8 cellular contexts compared by ENCODE assay signal in the genomic region with DNA sequence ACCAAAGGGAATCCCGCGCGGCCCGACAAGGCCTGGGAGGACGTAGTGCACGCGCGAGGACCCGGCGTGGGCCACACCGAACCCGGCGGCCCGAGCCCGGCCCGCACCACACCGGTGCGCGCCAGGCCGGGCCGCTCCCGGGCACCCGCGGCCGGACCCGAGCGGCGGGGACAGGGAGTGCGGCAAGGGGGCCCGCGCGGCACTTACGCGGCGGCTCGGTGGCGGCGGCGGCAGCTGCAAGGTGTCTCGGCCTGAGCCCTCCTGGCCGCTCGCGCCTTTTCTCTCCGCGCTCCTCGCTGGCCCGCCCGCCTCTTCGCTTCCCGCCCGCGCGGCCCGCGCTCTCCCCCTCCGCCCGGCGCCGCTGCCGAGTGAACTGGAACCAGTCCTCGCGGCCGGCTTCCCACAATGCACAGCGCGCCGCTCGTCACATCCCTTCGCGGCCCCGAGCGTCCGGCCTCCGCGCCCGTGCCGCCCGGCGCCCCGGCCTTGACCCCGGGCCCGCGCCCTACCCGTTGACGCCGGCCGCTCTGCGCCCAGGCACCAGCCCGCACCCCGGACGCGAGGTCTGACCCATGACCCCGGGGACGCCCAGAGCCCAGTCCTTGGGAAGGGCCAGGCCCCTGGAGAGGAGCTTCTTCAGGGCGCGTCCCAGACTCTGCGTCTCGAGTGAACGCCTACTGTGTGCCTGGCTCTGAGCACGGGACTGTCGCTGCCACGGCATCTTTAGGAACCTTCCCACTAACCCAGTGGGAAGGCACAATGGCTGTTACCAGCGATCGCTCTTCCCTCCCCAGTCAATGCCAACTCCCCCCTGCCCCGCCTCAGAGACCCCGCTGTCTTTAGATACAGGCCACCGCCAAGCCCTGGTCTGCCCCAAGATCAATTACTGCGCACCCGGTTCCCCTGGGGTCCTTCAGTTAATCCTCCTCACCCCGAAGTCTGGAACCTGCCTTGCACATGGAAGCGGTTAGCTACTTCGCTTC. TPM values are rescaled to one million over a fixed set of nuclear protein-coding genes. Genes with fewer than 3 reads are reported as not detected.
DNase-seq lines count a peak whose midpoint lies in the region; ATAC-seq, FAIRE-seq and TF ChIP-seq lines count a peak whose summit lies in the region.

Gene MACROH2A1, minus strand, starts transcription at position 377 of the 983 bp plus-strand sequence. CDS start 10,138 bp downstream, outside the sequence.

- ATAC-seq in activated naive CD8-positive, alpha-beta T cell treated with anti-CD3 and anti-CD28 coated beads, Interleukin-2, amount 50 U/mL, for 24 hours = peak; percentile 88

- peaks cover 39% of the 10 kb centered on the region for H3K4me1 ChIP-seq in MM.1S (ENCODE audit: low read length)

- H4K20me1 ChIP-seq in MM.1S (ENCODE audit: insufficient read depth, low read length) = peaks cover 38% of the 10 kb centered on the region

- peak within 1 kb of the TSS; percentile 100 for H2AFZ ChIP-seq in MM.1S (ENCODE audit: low read length)

- H3K4me3 Mint-ChIP-seq in activated naive CD8-positive, alpha-beta T cell treated with anti-CD3 and anti-CD28 coated beads, Interleukin-2, amount 50 U/mL, for 24 hours = peak within 1 kb of the TSS; percentile 88
- H3K4me3 Mint-ChIP-seq in type B pancreatic cell = peak within 1 kb of the TSS; percentile 95

- H3K27ac Mint-ChIP-seq in activated naive CD8-positive, alpha-beta T cell treated with anti-CD3 and anti-CD28 coated beads, Interleukin-2, amount 50 U/mL, for 24 hours = peak within 1 kb of the TSS; percentile 87
- peak within 1 kb of the TSS; percentile 92 for H3K27ac Mint-ChIP-seq in type B pancreatic cell

- H3K9ac ChIP-seq in MM.1S (ENCODE audit: low read length) = peak within 1 kb of the TSS; percentile 99

- H3K27me3 ChIP-seq in MM.1S (replicated peaks; ENCODE audit: insufficient read depth, low read length) = no peaks in the 10 kb centered on the region

- intact Hi-C loops in cardiac septum (cut with DNase I) = loop anchor here (5.0 kb wide), 1 partner anchor 42 kb away; no protein-coding TSS in a partner anchor
- intact Hi-C loops in posterior cingulate gyrus (cut with DNase I) = no loop called here

- DNase-seq in GM03348 (ENCODE audit: low spot score) (peak; percentile 95), H54 (ENCODE audit: insufficient read length, low spot score) (peak; percentile 81), MM.1S (peak; percentile 89), T follicular helper cell (ENCODE audit: low read depth) (peak; percentile 67), cardiac septum (ENCODE audit: low spot score) (peak; percentile 97), posterior cingulate gyrus (peak; percentile 81 to 98 (median 87)), type B pancreatic cell (ENCODE audit: extremely low spot score, unreplicated experiment) (peak; percentile 91)
- DNase-seq in activated naive CD8-positive, alpha-beta T cell treated with anti-CD3 and anti-CD28 coated beads, Interleukin-2, amount 50 U/mL, for 24 hours = peak; percentile 87

- TF ChIP-seq CTCF in MM.1S (IDR thresholded peaks at IDR 0.05; ENCODE audit: low read length) = no peak
- peak; percentile 32 for TF ChIP-seq CTCF in type B pancreatic cell (conservative IDR thresholded peaks at IDR 0.05)

- H3F3A ChIP-seq in MM.1S (ENCODE audit: insufficient read depth, low read length) = peaks cover 13% of the 10 kb centered on the region

- H3K4me3 ChIP-seq in MM.1S (ENCODE audit: low read length) = peak within 1 kb of the TSS; percentile 99

- no peaks in the 10 kb centered on the region for H3K9me2 ChIP-seq in MM.1S (replicated peaks; ENCODE audit: insufficient read depth, low read length)

- H3K36me3 Mint-ChIP-seq in activated naive CD8-positive, alpha-beta T cell treated with anti-CD3 and anti-CD28 coated beads, Interleukin-2, amount 50 U/mL, for 24 hours (ENCODE audit: low read depth) = peaks cover 11% of the 10 kb centered on the region
- H3K36me3 Mint-ChIP-seq in type B pancreatic cell = no peaks in the 10 kb centered on the region

- no peaks in the 10 kb centered on the region for H3K9me3 Mint-ChIP-seq in activated naive CD8-positive, alpha-beta T cell treated with anti-CD3 and anti-CD28 coated beads, Interleukin-2, amount 50 U/mL, for 24 hours
- H3K9me3 Mint-ChIP-seq in type B pancreatic cell = no peaks in the 10 kb centered on the region

- peaks cover 53% of the 10 kb centered on the region for H3K79me2 ChIP-seq in MM.1S (ENCODE audit: low read length)

- FAIRE-seq in H54 (lab: Jason Lieb, UNC) = no peak

- H3K4me1 Mint-ChIP-seq in activated naive CD8-positive, alpha-beta T cell treated with anti-CD3 and anti-CD28 coated beads, Interleukin-2, amount 50 U/mL, for 24 hours = peaks cover 52% of the 10 kb centered on the region
- H3K4me1 Mint-ChIP-seq in type B pancreatic cell (ENCODE audit: unreplicated experiment) = peaks cover 53% of the 10 kb centered on the region

- H3K36me3 ChIP-seq in MM.1S (replicated peaks; ENCODE audit: insufficient read depth, low read length) = no peaks in the 10 kb centered on the region; the same call in 1 of the 2 replicates

- H3K27ac ChIP-seq in MM.1S (ENCODE audit: low read length) = peak within 1 kb of the TSS; percentile 93

- no peaks in the 10 kb centered on the region for H3K27me3 Mint-ChIP-seq in activated naive CD8-positive, alpha-beta T cell treated with anti-CD3 and anti-CD28 coated beads, Interleukin-2, amount 50 U/mL, for 24 hours
- H3K27me3 Mint-ChIP-seq in type B pancreatic cell = peaks cover 7% of the 10 kb centered on the region

- H3K9me3 ChIP-seq in MM.1S (replicated peaks; ENCODE audit: insufficient read depth, low read length) = no peaks in the 10 kb centered on the region

- H3K4me2 ChIP-seq in MM.1S (ENCODE audit: low read depth, low read length) = peak within 1 kb of the TSS; percentile 98

- TF ChIP-seq POLR2A in H54 (IDR thresholded peaks at IDR 0.05; ENCODE audit: low read depth, low read length) = peak; percentile 96

RNA-seq across cellular contexts. Expression of gene MACROH2A1, which starts in this region (rescaled TPM):
- total RNA-seq in cardiac septum (112 TPM), type B pancreatic cell (ENCODE audit: low replicate concordance) (241 and 254 TPM in 2 replicates)

Comparison
In these comparisons a context has a peak if more than half of its experiments do, and no peak if none do; other contexts are left out.
1. Peak in every context shown above with its lines: DNase-seq, ATAC-seq, H3K4me3 ChIP-seq and H3K27ac ChIP-seq.